In genomic region chr4:74933562-74934015, GRCh38 we compare ENCODE assay signal across 8 cellular contexts. TPM values are rescaled to one million over a fixed set of nuclear protein-coding genes. Genes with fewer than 3 reads are reported as not detected.
DNase-seq lines count a peak whose midpoint lies in the region; ATAC-seq, FAIRE-seq and TF ChIP-seq lines count a peak whose summit lies in the region.

No MANE protein-coding gene starts in this region.

- no peak overlapping the region for H3K27ac Mint-ChIP-seq in naive thymus-derived CD4-positive, alpha-beta T cell

- H3K27ac ChIP-seq in endothelial cell of umbilical vein (ENCODE audit: insufficient read depth, low read depth, low read length): no peak overlapping the region
- H3K27ac ChIP-seq in naive thymus-derived CD4-positive, alpha-beta T cell (ENCODE audit: low read depth, low read length): no peak overlapping the region

- H3K4me2 ChIP-seq in endothelial cell of umbilical vein (ENCODE audit: insufficient read depth, low read length): peak overlapping the region; percentile 67

- dilution Hi-C loops in endothelial cell of umbilical vein (cut with MboI; ENCODE audit: extremely low pct_ligation_motif_present, low sequenced_read_pairs): no loop called here

- CTCF ChIA-PET in endothelial cell of umbilical vein (lab: Charles Lee): interaction anchor here (1.0 to 2.7 kb wide), 6 partner anchors 10 to 613 kb away, joined by 3 to 16 read pairs (median 4); no protein-coding TSS in a partner anchor
- CTCF ChIA-PET in naive thymus-derived CD4-positive, alpha-beta T cell (lab: Charles Lee): no interaction called here

- H3K9me3 Mint-ChIP-seq in naive thymus-derived CD4-positive, alpha-beta T cell: peaks cover 0 to 11% (median 0%) of the 10 kb centered on the region in 11 donors

- no TSS peak for BruUV-seq in endothelial cell of umbilical vein (replicated peaks; lab: Mats Ljungman, UMichigan)

- H3K4me1 ChIP-seq in endothelial cell of umbilical vein (ENCODE audit: control insufficient read depth, extremely low read depth, insufficient read depth, low read length): peaks cover 17% of the 10 kb centered on the region
- no peaks in the 10 kb centered on the region for H3K4me1 ChIP-seq in naive thymus-derived CD4-positive, alpha-beta T cell (ENCODE audit: control insufficient read depth in 2 of 2, insufficient read depth in 2 of 2, low read length in 2 of 2)

- H3K4me3 ChIP-seq in endothelial cell of umbilical vein (replicated peaks in 1 of 3; ENCODE audit: insufficient read depth in 1 of 3, low read depth in 1 of 3, low read length in 3 of 3): peak overlapping the region in 1 of 3 experiments; percentile 33
- H3K4me3 ChIP-seq in naive thymus-derived CD4-positive, alpha-beta T cell (ENCODE audit: low read length): no peak overlapping the region

- H3K9me3 ChIP-seq in endothelial cell of umbilical vein (replicated peaks; ENCODE audit: control insufficient read depth, insufficient read depth, low read length): no peaks in the 10 kb centered on the region
- H3K9me3 ChIP-seq in naive thymus-derived CD4-positive, alpha-beta T cell (ENCODE audit: control insufficient read depth in 2 of 3, low read length in 3 of 3): no peaks in the 10 kb centered on the region

- FAIRE-seq in endothelial cell of umbilical vein (lab: Jason Lieb, UNC): no peak

- TF ChIP-seq CTCF in endothelial cell of umbilical vein (IDR thresholded peaks at IDR 0.05; ENCODE audit: extremely low read depth in 1 of 2, insufficient read depth in 1 of 2, low read depth in 1 of 2, low read length in 2 of 2): no peak

- no peak overlapping the region for H3K9ac ChIP-seq in endothelial cell of umbilical vein (replicated peaks; ENCODE audit: extremely low read depth, insufficient read depth, low read length)

- peaks cover 51 to 77% (median 65%) of the 10 kb centered on the region in 5 donors for H3K27me3 Mint-ChIP-seq in naive thymus-derived CD4-positive, alpha-beta T cell

- no peaks in the 10 kb centered on the region for H3K9me1 ChIP-seq in endothelial cell of umbilical vein (replicated peaks; ENCODE audit: control insufficient read depth, extremely low read depth, insufficient read depth, low read length)

- H3K27me3 ChIP-seq in endothelial cell of umbilical vein (ENCODE audit: control insufficient read depth in 2 of 2, insufficient read depth in 2 of 2, low read length in 2 of 2): peaks cover 35 to 50% of the 10 kb centered on the region in 2 experiments
- no peaks in the 10 kb centered on the region for H3K27me3 ChIP-seq in naive thymus-derived CD4-positive, alpha-beta T cell (ENCODE audit: control insufficient read depth in 2 of 2, insufficient read depth in 2 of 2, low read length in 2 of 2)

- DNase-seq in NCI-H748 treated with DMSO at 0.1 percent for 48 hours (lab: John Stamatoyannopoulos, UW) (peak; percentile 35), endothelial cell of umbilical vein (ENCODE audit: low read depth, low spot score) (peak; percentile 4), NCI-H2029 (lab: John Stamatoyannopoulos, UW) (no peak), NCI-H774 (lab: John Stamatoyannopoulos, UW) (no peak)
- DNase-seq in naive thymus-derived CD4-positive, alpha-beta T cell: no peak

- H3K36me3 Mint-ChIP-seq in naive thymus-derived CD4-positive, alpha-beta T cell: no peaks in the 10 kb centered on the region

- H3K36me3 ChIP-seq in endothelial cell of umbilical vein (ENCODE audit: control insufficient read depth in 2 of 2, extremely low read depth in 1 of 2, insufficient read depth in 2 of 2, low read length in 2 of 2): no peaks in the 10 kb centered on the region
- no peaks in the 10 kb centered on the region for H3K36me3 ChIP-seq in naive thymus-derived CD4-positive, alpha-beta T cell (ENCODE audit: control insufficient read depth in 2 of 3, insufficient read depth in 3 of 3, low read length in 3 of 3)

- H3K79me2 ChIP-seq in endothelial cell of umbilical vein (ENCODE audit: control insufficient read depth, insufficient read depth, low read length): no peaks in the 10 kb centered on the region

- H2AFZ ChIP-seq in endothelial cell of umbilical vein (ENCODE audit: low read depth, low read length): peak overlapping the region; percentile 79

- POLR2A ChIA-PET in endothelial cell of umbilical vein (lab: Charles Lee): no interaction called here
- POLR2A ChIA-PET in naive thymus-derived CD4-positive, alpha-beta T cell (lab: Charles Lee): no interaction called here

- peak overlapping the region in 8 of 10 donors; percentile 1 to 67 (median 44) for H3K4me3 Mint-ChIP-seq in naive thymus-derived CD4-positive, alpha-beta T cell

- H3K4me1 Mint-ChIP-seq in naive thymus-derived CD4-positive, alpha-beta T cell: peaks cover 9 to 17% (median 10%) of the 10 kb centered on the region in 7 donors

- intact Hi-C loops in endothelial cell of umbilical vein (cut with micrococcal nuclease): loop anchor here (5.0 to 10.0 kb wide), 3 partner anchors 559 to 914 kb away; no protein-coding TSS in a partner anchor
- intact Hi-C loops in naive thymus-derived CD4-positive, alpha-beta T cell (cut with micrococcal nuclease): no loop called here

- ATAC-seq in GM18909 (IDR thresholded peaks at IDR 0.05; ENCODE audit: poor library complexity, unreplicated experiment) (peak; percentile 16), GM21381 (IDR thresholded peaks at IDR 0.05; ENCODE audit: unreplicated experiment) (no peak), HG03280 (IDR thresholded peaks at IDR 0.05; ENCODE audit: unreplicated experiment) (no peak)
- ATAC-seq in naive thymus-derived CD4-positive, alpha-beta T cell: no peak

- H4K20me1 ChIP-seq in endothelial cell of umbilical vein (replicated peaks; ENCODE audit: control insufficient read depth, extremely low read depth, insufficient read depth, low read length): no peaks in the 10 kb centered on the region

- TF ChIP-seq POLR2A in endothelial cell of umbilical vein (IDR thresholded peaks at IDR 0.05; ENCODE audit: low read depth, low read length): no peak

TF ChIP-seq in endothelial cell of umbilical vein, 7 proteins besides CTCF, POLR2A, EP300 and RAD21:
- TF ChIP-seq FOS (IDR thresholded peaks at IDR 0.05; ENCODE audit: borderline replicate concordance, insufficient read depth, low read length): no peak
- TF ChIP-seq EZH2 (IDR thresholded peaks at IDR 0.05; ENCODE audit: borderline replicate concordance, low read depth, low read length, severe bottlenecking): peak; percentile 77
- TF ChIP-seq MYC (IDR thresholded peaks at IDR 0.05; ENCODE audit: low read depth, low read length): no peak
- no peak for TF ChIP-seq JUN (IDR thresholded peaks at IDR 0.05; ENCODE audit: borderline replicate concordance, insufficient read depth, insufficient read length, low read depth)

RNA-seq across cellular contexts. Expression of gene PARM1, which starts 0.7 kb away (rescaled TPM):
- total RNA-seq in endothelial cell of umbilical vein: not detected in 2 replicates
- 0.01 and 0.02 TPM in 2 replicates for polyA plus RNA-seq in endothelial cell of umbilical vein
- 0.01 and 0.03 TPM in 2 replicates for polyA plus RNA-seq in endothelial cell of umbilical vein (2011; cell fraction: cytosol; rRNA removed)
- polyA plus RNA-seq in endothelial cell of umbilical vein (2011; cell fraction: nucleus; rRNA removed): 0.03 TPM in 1 of 2 replicates, not detected in the other
- 0.04 and 0.05 TPM in 2 replicates for polyA plus RNA-seq in endothelial cell of umbilical vein (2012)
- polyA minus RNA-seq in endothelial cell of umbilical vein: 0.05 TPM in 1 of 2 replicates, not detected in the other
- polyA minus RNA-seq in endothelial cell of umbilical vein (2011; cell fraction: cytosol; rRNA and poly(A)+ RNA removed): not detected
- not detected in 2 replicates for polyA minus RNA-seq in endothelial cell of umbilical vein (2011; cell fraction: nucleus; rRNA and poly(A)+ RNA removed)
- total RNA-seq in naive thymus-derived CD4-positive, alpha-beta T cell: under 1 TPM in 2 of 5 experiments, not detected in 3; 0.48 to 0.91 TPM
- under 1 TPM; 0.03 to 0.04 TPM for polyA plus RNA-seq in naive thymus-derived CD4-positive, alpha-beta T cell

Comparison
In these comparisons a context has a peak if more than half of its experiments do, and no peak if none do; other contexts are left out.
1. DNase-seq: peak in NCI-H748 treated with DMSO at 0.1 percent for 48 hours (single experiment) and endothelial cell of umbilical vein (single experiment); none in naive thymus-derived CD4-positive, alpha-beta T cell (0 of 9), NCI-H2029 (single experiment) and NCI-H774 (single experiment).